Comparison of ENCODE assay signal across 20 cellular contexts in genomic region chr2:177535968-177536514, GRCh38.
"Had no signal": no experiment of that assay in that cellular context is flagged by ENCODE, and none has a peak within 500 bp of the region (broad histone marks: within the 10 kb centered on the region; RNA-seq: fewer than 3 reads in every experiment).

No MANE protein-coding gene starts in this region.

- H3K4me1 Mint-ChIP-seq: natural killer cell; stimulated activated naive B cell treated with anti-CD40 and anti-IgM and Interleukin-4, amounts not matched to agents 10 μg/mL and 1 μg/mL and 100 μg/mL, for 72 hours had no signal

- ATAC-seq: mucosa of descending colon; natural killer cell; sciatic nerve; stimulated activated naive B cell treated with anti-CD40 and anti-IgM and Interleukin-4, amounts not matched to agents 10 μg/mL and 1 μg/mL and 100 μg/mL, for 72 hours had no signal

- H3K9me3 Mint-ChIP-seq: activated CD4-positive, alpha-beta memory T cell treated with anti-CD3 and anti-CD28 coated beads, Interleukin-2, amount 10 ng/mL, durations not matched to agents 7 days and 5 days; natural killer cell; stimulated activated naive B cell treated with anti-CD40 and anti-IgM and Interleukin-4, amounts not matched to agents 10 μg/mL and 1 μg/mL and 100 μg/mL, for 72 hours; T-helper 2 cell treated with Interferon-gamma antibody and Interleukin-4, amounts not matched to agents 5 μg/mL and 100 μg/mL, for 36 hours had no signal

- H3K9me3 ChIP-seq: breast epithelium, esophagus muscularis mucosa, mucosa of descending colon, spleen had no signal

- DNase-seq: activated CD4-positive, alpha-beta memory T cell treated with anti-CD3 and anti-CD28 coated beads, Interleukin-2, amount 10 ng/mL, durations not matched to agents 7 days and 5 days; activated CD4-positive, alpha-beta T cell treated with anti-CD3 and anti-CD28 coated beads for 1 hour; activated gamma-delta T cell treated with Interleukin-2 at 50 U/mL for 16 hours; activated T-cell treated with anti-CD3 and anti-CD28 coated beads, Interleukin-2, amount 50 U/mL, for 48 hours; aorta; head of caudate nucleus; mucosa of descending colon; natural killer cell; occipital lobe; spleen; stimulated activated CD4-positive, alpha-beta T cell treated with anti-CD3 and anti-CD28 coated beads, Interleukin-1b, Interleukin-23, amount 100 ng/mL, for 48 hours; stimulated activated naive B cell treated with anti-CD40 and anti-IgM and Interleukin-4, amounts not matched to agents 10 μg/mL and 1 μg/mL and 100 μg/mL, for 72 hours; trophoblast cell had no signal

- H3K4me3 Mint-ChIP-seq: activated CD4-positive, alpha-beta memory T cell treated with anti-CD3 and anti-CD28 coated beads, Interleukin-2, amount 10 ng/mL, durations not matched to agents 7 days and 5 days; natural killer cell; stimulated activated naive B cell treated with anti-CD40 and anti-IgM and Interleukin-4, amounts not matched to agents 10 μg/mL and 1 μg/mL and 100 μg/mL, for 72 hours; T-helper 2 cell treated with Interferon-gamma antibody and Interleukin-4, amounts not matched to agents 5 μg/mL and 100 μg/mL, for 36 hours had no signal

- H3K36me3 ChIP-seq: breast epithelium had no signal

- H3K4me3 ChIP-seq: breast epithelium, esophagus muscularis mucosa, mucosa of descending colon, spleen had no signal

- FAIRE-seq: endometrium, islet of Langerhans had no signal

- H3K27ac ChIP-seq: breast epithelium, esophagus muscularis mucosa, spleen had no signal

- H3K4me1 ChIP-seq: breast epithelium, esophagus muscularis mucosa, spleen had no signal

- H3K27ac Mint-ChIP-seq: activated CD4-positive, alpha-beta memory T cell treated with anti-CD3 and anti-CD28 coated beads, Interleukin-2, amount 10 ng/mL, durations not matched to agents 7 days and 5 days; natural killer cell; progenitor cell of endocrine pancreas; stimulated activated naive B cell treated with anti-CD40 and anti-IgM and Interleukin-4, amounts not matched to agents 10 μg/mL and 1 μg/mL and 100 μg/mL, for 72 hours; T-helper 2 cell treated with Interferon-gamma antibody and Interleukin-4, amounts not matched to agents 5 μg/mL and 100 μg/mL, for 36 hours had no signal

- H3K27me3 ChIP-seq: breast epithelium, esophagus muscularis mucosa, spleen had no signal

- H3K27me3 Mint-ChIP-seq: activated CD4-positive, alpha-beta memory T cell treated with anti-CD3 and anti-CD28 coated beads, Interleukin-2, amount 10 ng/mL, durations not matched to agents 7 days and 5 days; progenitor cell of endocrine pancreas; stimulated activated naive B cell treated with anti-CD40 and anti-IgM and Interleukin-4, amounts not matched to agents 10 μg/mL and 1 μg/mL and 100 μg/mL, for 72 hours had no signal
